ENCODE assay signal across 8 cellular contexts in genomic region chr1:165842363-165843129, GRCh38. TPM values are rescaled to one million over a fixed set of nuclear protein-coding genes. Genes with fewer than 3 reads are reported as not detected.
DNase-seq lines count a peak whose midpoint lies in the region; ATAC-seq and TF ChIP-seq lines count a peak whose summit lies in the region.

No MANE protein-coding gene starts in this region.

- CTCF ChIA-PET in WTC11 (lab: Charles Lee) = interaction anchor here (0.8 kb wide), 1 partner anchor 29 kb away, joined by 3 read pairs; no protein-coding TSS in a partner anchor
- CTCF ChIA-PET in HEK293T (lab: Yijun Ruan, JAX) = no interaction called here

- TF ChIP-seq CTCF in DOHH2 (IDR thresholded peaks at IDR 0.05; ENCODE audit: low read depth, low read length, poor library complexity, severe bottlenecking) (no peak), WTC11 (IDR thresholded peaks at IDR 0.05) (no peak)

- H3K27ac ChIP-seq in DOHH2 (ENCODE audit: low read depth, low read length) = no peak overlapping the region

- DNase-seq in HT1080 (ENCODE audit: low read depth) (peak; percentile 77), WTC11 (ENCODE audit: low spot score) (no peak), lung microvascular endothelial cell (ENCODE audit: low read depth in 2 of 2) (peak; percentile 32 to 51), HEK293T (ENCODE audit: extremely low spot score) (no peak), hypothalamus (lab: John Stamatoyannopoulos, UW) (no peak)

- no peaks in the 10 kb centered on the region for H3K27me3 ChIP-seq in DOHH2 (ENCODE audit: control insufficient read depth, low read length)

- ATAC-seq in GM19463 (IDR thresholded peaks at IDR 0.05; ENCODE audit: unreplicated experiment) (peak; percentile 53), WTC11 (peak; percentile 25), HG03135 (IDR thresholded peaks at IDR 0.05; ENCODE audit: unreplicated experiment) (no peak)

- H4K20me1 ChIP-seq in DOHH2 (ENCODE audit: control insufficient read depth, insufficient read depth, low read depth, low read length) = peaks cover 50% of the 10 kb centered on the region

- peaks cover 18% of the 10 kb centered on the region for H3K4me1 ChIP-seq in DOHH2 (ENCODE audit: control insufficient read depth, low read length)

- H3K4me1 Mint-ChIP-seq in WTC11 = peaks cover 65% of the 10 kb centered on the region

- no peaks in the 10 kb centered on the region for H3K9me3 Mint-ChIP-seq in WTC11

- H3K27ac Mint-ChIP-seq in WTC11 = peak overlapping the region; percentile 10

- no peaks in the 10 kb centered on the region for H3F3A ChIP-seq in DOHH2 (ENCODE audit: control insufficient read depth, insufficient read depth)

- H3K36me3 Mint-ChIP-seq in WTC11 = no peaks in the 10 kb centered on the region

- no peaks in the 10 kb centered on the region for H3K9me2 ChIP-seq in DOHH2 (replicated peaks; ENCODE audit: control insufficient read depth, low read length)

- peaks cover 98% of the 10 kb centered on the region for H3K79me2 ChIP-seq in DOHH2 (ENCODE audit: control insufficient read depth, low read length)

- no peak overlapping the region for H3K4me3 ChIP-seq in DOHH2 (ENCODE audit: low read length)

- H3K36me3 ChIP-seq in DOHH2 (ENCODE audit: control insufficient read depth, low read length) = no peaks in the 10 kb centered on the region

- peak overlapping the region; percentile 7 for H3K4me2 ChIP-seq in DOHH2 (ENCODE audit: low read length)

- H3K4me3 Mint-ChIP-seq in WTC11 = no peak overlapping the region

- POLR2A ChIA-PET in WTC11 (lab: Charles Lee) = no interaction called here
- POLR2A ChIA-PET in HEK293T (lab: Yijun Ruan, JAX) = interaction anchor here (1.4 to 1.9 kb wide), 2 partner anchors 14 to 74 kb away, joined by 4 to 7 read pairs; partner anchors contain the start of gene TMCO1

- no peaks in the 10 kb centered on the region for H3K9me3 ChIP-seq in DOHH2 (ENCODE audit: control insufficient read depth, insufficient read depth, low read length)

- no peaks in the 10 kb centered on the region for H3K27me3 Mint-ChIP-seq in WTC11 (ENCODE audit: low read depth)

TF ChIP-seq in WTC11, 78 proteins besides CTCF, POLR2A, EP300 and RAD21:
- TF ChIP-seq ZNF232 (CRISPR knock-in tag; IDR thresholded peaks at IDR 0.05) = no peak
- no peak for TF ChIP-seq NFATC4 (CRISPR knock-in tag; IDR thresholded peaks at IDR 0.05)

TF ChIP-seq in HEK293T, 16 proteins besides CTCF, POLR2A, EP300 and RAD21:
- TF ChIP-seq L3MBTL2 (conservative IDR thresholded peaks at IDR 0.05) (no peak), CTBP1 (IDR thresholded peaks at IDR 0.05; ENCODE audit: borderline replicate concordance) (no peak), SUZ12 (IDR thresholded peaks at IDR 0.05) (no peak), PKNOX1 (IDR thresholded peaks at IDR 0.05) (no peak), FOXK2 (IDR thresholded peaks at IDR 0.05) (no peak), FOXA1 (IDR thresholded peaks at IDR 0.05) (no peak), ZNF384 (IDR thresholded peaks at IDR 0.05) (no peak), LEF1 (IDR thresholded peaks at IDR 0.05; ENCODE audit: borderline replicate concordance) (no peak), BHLHE40 (IDR thresholded peaks at IDR 0.05; ENCODE audit: borderline replicate concordance) (no peak), FOXM1 (IDR thresholded peaks at IDR 0.05; ENCODE audit: borderline replicate concordance) (no peak), HDGF (IDR thresholded peaks at IDR 0.05; ENCODE audit: borderline replicate concordance) (no peak), TARDBP (IDR thresholded peaks at IDR 0.05) (no peak), ELF4 (IDR thresholded peaks at IDR 0.05) (no peak), ARNT (IDR thresholded peaks at IDR 0.05) (no peak), NFRKB (IDR thresholded peaks at IDR 0.05) (no peak), SP1 (IDR thresholded peaks at IDR 0.05) (no peak)
TF ChIP-seq in HEK293T: peak in this region for 0.

RNA-seq across cellular contexts. Expression of gene UCK2, which starts 15.1 kb away (rescaled TPM):
- 133 and 148 TPM in 2 replicates for total RNA-seq in HT1080 (2014; rRNA removed; shearing (Covaris generic))
- polyA plus RNA-seq in HT1080 (2015; cell fraction: cytosol; rRNA removed) = 75.8 and 80.1 TPM in 2 replicates
- 60.9 and 63.7 TPM in 2 replicates for polyA plus RNA-seq in HT1080 (2015; cell fraction: nucleus; rRNA removed)
- total RNA-seq in WTC11 (2021) (74.3 to 85.7 TPM (median 79.2 TPM) in 3 replicates), lung microvascular endothelial cell (50.8 and 53.4 TPM in 2 replicates)

Comparison
In these comparisons a context has a peak if more than half of its experiments do, and no peak if none do; other contexts are left out.
1. DNase-seq: peak in HT1080 (single experiment) and lung microvascular endothelial cell (2 of 2); none in WTC11 (single experiment), HEK293T (single experiment) and hypothalamus (0 of 51).